11 cellular contexts compared by ENCODE assay signal in genomic region chr16:23869052-23869451, GRCh38. TPM values are rescaled to one million over a fixed set of nuclear protein-coding genes. Genes with fewer than 3 reads are reported as not detected.
DNase-seq lines count a peak whose midpoint lies in the region; ATAC-seq, FAIRE-seq and TF ChIP-seq lines count a peak whose summit lies in the region.
"Had no signal": no experiment of that assay in that cellular context is flagged by ENCODE, and none has a peak within 500 bp of the region (broad histone marks: within the 10 kb centered on the region; RNA-seq: fewer than 3 reads in every experiment).

No MANE protein-coding gene starts in this region.

- FAIRE-seq in bronchial epithelial cell (lab: Jason Lieb, UNC) = peak; percentile 23

- peak; percentile 71 for DNase-seq in activated naive CD4-positive, alpha-beta T cell treated with anti-CD3 and anti-CD28 coated beads for 36 hours
- DNase-seq in activated naive CD4-positive, alpha-beta T cell treated with anti-CD3 and anti-CD28 coated beads, Interleukin-2, amount 50 U/mL, for 16 hours = no peak
- DNase-seq in T-helper 17 cell (no peak), bronchial epithelial cell (ENCODE audit: low read depth) (no peak), HFFc6 (no peak), hippocampal formation (lab: John Stamatoyannopoulos, UW) (no peak)
- DNase-seq: NCI-H1436 treated with DMSO at 0.1 percent for 48 hours had no signal

- no peaks in the 10 kb centered on the region for H3K36me3 Mint-ChIP-seq in activated naive CD4-positive, alpha-beta T cell treated with anti-CD3 and anti-CD28 coated beads for 36 hours (ENCODE audit: low read depth)
- no peaks in the 10 kb centered on the region for H3K36me3 Mint-ChIP-seq in T-helper 17 cell (ENCODE audit: low read depth)
- H3K36me3 Mint-ChIP-seq in stimulated activated naive CD8-positive, alpha-beta T cell treated with anti-CD3 and anti-CD28 coated beads, Interleukin-15, Interleukin-2, amounts not matched to agents 100 ng/mL and 50 ng/mL, for 24 hours (ENCODE audit: low read depth) = peaks cover 20% of the 10 kb centered on the region
- H3K36me3 Mint-ChIP-seq in HFFc6 (ENCODE audit: low read depth) = no peaks in the 10 kb centered on the region

- CTCF ChIA-PET in activated naive CD4-positive, alpha-beta T cell treated with anti-CD3 and anti-CD28 coated beads for 36 hours (lab: Charles Lee) = interaction anchor here (1.1 to 3.1 kb wide), 3 partner anchors 9 to 141 kb away, joined by 3 to 21 read pairs (median 8); no protein-coding TSS in a partner anchor

- ATAC-seq in T-helper 17 cell (peak; percentile 50), GM18520 (IDR thresholded peaks at IDR 0.05; ENCODE audit: unreplicated experiment) (no peak)

- H3K27ac Mint-ChIP-seq in activated naive CD4-positive, alpha-beta T cell treated with anti-CD3 and anti-CD28 coated beads for 36 hours = peak overlapping the region; percentile 59
- H3K27ac Mint-ChIP-seq in T-helper 17 cell = peak overlapping the region; percentile 63
- H3K27ac Mint-ChIP-seq in stimulated activated naive CD8-positive, alpha-beta T cell treated with anti-CD3 and anti-CD28 coated beads, Interleukin-15, Interleukin-2, amounts not matched to agents 100 ng/mL and 50 ng/mL, for 24 hours = peak overlapping the region; percentile 78
- H3K27ac Mint-ChIP-seq in HFFc6 = no peak overlapping the region

- H3K4me3 Mint-ChIP-seq in activated naive CD4-positive, alpha-beta T cell treated with anti-CD3 and anti-CD28 coated beads for 36 hours = no peak overlapping the region
- H3K4me3 Mint-ChIP-seq in T-helper 17 cell (no peak overlapping the region), HFFc6 (no peak overlapping the region)
- peak overlapping the region; percentile 51 for H3K4me3 Mint-ChIP-seq in stimulated activated naive CD8-positive, alpha-beta T cell treated with anti-CD3 and anti-CD28 coated beads, Interleukin-15, Interleukin-2, amounts not matched to agents 100 ng/mL and 50 ng/mL, for 24 hours

- H3K4me3 ChIP-seq in bronchial epithelial cell (ENCODE audit: low read depth, low read length) = no peak overlapping the region
- H3K4me3 ChIP-seq: prostate gland had no signal

- intact Hi-C loops in activated naive CD4-positive, alpha-beta T cell treated with anti-CD3 and anti-CD28 coated beads for 36 hours (cut with micrococcal nuclease) = no loop called here

- H3K27me3 ChIP-seq in bronchial epithelial cell (ENCODE audit: control insufficient read depth, insufficient read depth, low read length) = no peaks in the 10 kb centered on the region

- no peaks in the 10 kb centered on the region for H3K36me3 ChIP-seq in bronchial epithelial cell (ENCODE audit: control insufficient read depth, insufficient read depth, low read length)
- H3K36me3 ChIP-seq: prostate gland had no signal

- H3K9me3 Mint-ChIP-seq in activated naive CD4-positive, alpha-beta T cell treated with anti-CD3 and anti-CD28 coated beads for 36 hours = no peaks in the 10 kb centered on the region
- H3K9me3 Mint-ChIP-seq in stimulated activated naive CD8-positive, alpha-beta T cell treated with anti-CD3 and anti-CD28 coated beads, Interleukin-15, Interleukin-2, amounts not matched to agents 100 ng/mL and 50 ng/mL, for 24 hours = no peaks in the 10 kb centered on the region
- peaks cover 14% of the 10 kb centered on the region; the same call in 1 of the 2 replicates for H3K9me3 Mint-ChIP-seq in HFFc6

- TF ChIP-seq CTCF in bronchial epithelial cell (IDR thresholded peaks at IDR 0.05; ENCODE audit: insufficient read depth, low read length, severe bottlenecking) (no peak), HFFc6 (IDR thresholded peaks at IDR 0.05) (no peak)

- peaks cover 62% of the 10 kb centered on the region for H3K4me1 Mint-ChIP-seq in activated naive CD4-positive, alpha-beta T cell treated with anti-CD3 and anti-CD28 coated beads for 36 hours (ENCODE audit: low read depth)
- peaks cover 51% of the 10 kb centered on the region for H3K4me1 Mint-ChIP-seq in T-helper 17 cell
- H3K4me1 Mint-ChIP-seq in stimulated activated naive CD8-positive, alpha-beta T cell treated with anti-CD3 and anti-CD28 coated beads, Interleukin-15, Interleukin-2, amounts not matched to agents 100 ng/mL and 50 ng/mL, for 24 hours (ENCODE audit: low read depth) = peaks cover 80% of the 10 kb centered on the region
- no peaks in the 10 kb centered on the region for H3K4me1 Mint-ChIP-seq in HFFc6 (ENCODE audit: low read depth)

- no peaks in the 10 kb centered on the region for H3K9me3 ChIP-seq in T-helper 17 cell (ENCODE audit: control insufficient read depth, low read length, poor library complexity, severe bottlenecking)
- H3K9me3 ChIP-seq: prostate gland had no signal

- H3K27me3 Mint-ChIP-seq in activated naive CD4-positive, alpha-beta T cell treated with anti-CD3 and anti-CD28 coated beads for 36 hours (ENCODE audit: low read depth) = no peaks in the 10 kb centered on the region
- H3K27me3 Mint-ChIP-seq in T-helper 17 cell (no peaks in the 10 kb centered on the region), HFFc6 (ENCODE audit: insufficient read depth) (no peaks in the 10 kb centered on the region)
- no peaks in the 10 kb centered on the region for H3K27me3 Mint-ChIP-seq in stimulated activated naive CD8-positive, alpha-beta T cell treated with anti-CD3 and anti-CD28 coated beads, Interleukin-15, Interleukin-2, amounts not matched to agents 100 ng/mL and 50 ng/mL, for 24 hours

RNA-seq across cellular contexts. Expression of gene PRKCB, which starts 33.3 kb away (rescaled TPM):
- 10 to 100 TPM; 37.1 to 38.9 TPM for total RNA-seq in activated naive CD4-positive, alpha-beta T cell treated with anti-CD3 and anti-CD28 coated beads for 36 hours
- 100 to 1,000 TPM; 122 to 137 TPM for total RNA-seq in T-helper 17 cell
- not detected in 2 replicates for total RNA-seq in bronchial epithelial cell
- total RNA-seq in HFFc6 (2021; fragmentation: NEBNext Ultra II Directional; extraction: Animal tissue kit (Norgen Biotek cat#: 25700)) = not detected
- total RNA-seq: glomerular endothelial cell had no signal

Comparison
In these comparisons a context has a peak if more than half of its experiments do, and no peak if none do; other contexts are left out.
1. RNA of gene PRKCB, which starts 33.3 kb away (total RNA-seq): 122 to 137 TPM in T-helper 17 cell and 37.1 to 38.9 TPM in activated naive CD4-positive, alpha-beta T cell treated with anti-CD3 and anti-CD28 coated beads for 36 hours; not detected in bronchial epithelial cell and not detected in HFFc6; every median in the first group is over 10 times any median in the second.